Comparison of ENCODE assay signal across 7 cellular contexts in genomic region chr18:76752400-76752799, GRCh38.
"Had no signal": no experiment of that assay in that cellular context is flagged by ENCODE, and none has a peak within 500 bp of the region (broad histone marks: within the 10 kb centered on the region; RNA-seq: fewer than 3 reads in every experiment).

No MANE protein-coding gene starts in this region.

- H3K4me3 ChIP-seq: GM23248, K562 had no signal

- H3K9ac ChIP-seq: GM23248 had no signal

- ATAC-seq: K562 had no signal

- DNase-seq: GM23248, GOT3, H9, HCEC 1CT, IMR-90 had no signal

- H2AFZ ChIP-seq: GM23248 had no signal

- H3K27ac ChIP-seq: GM23248, HL-60 had no signal
